ENCODE assay signal across 21 cellular contexts in genomic region chr20:20304942-20305341, GRCh38.
"Had no signal": no experiment of that assay in that cellular context is flagged by ENCODE, and none has a peak within 500 bp of the region (broad histone marks: within the 10 kb centered on the region; RNA-seq: fewer than 3 reads in every experiment).

No MANE protein-coding gene starts in this region.

- H3K27me3 Mint-ChIP-seq: stimulated activated naive CD8-positive, alpha-beta T cell treated with anti-CD3 and anti-CD28 coated beads, Interleukin-15, Interleukin-2, amounts not matched to agents 100 ng/mL and 50 ng/mL, for 24 hours had no signal

- DNase-seq: effector CD8-positive, alpha-beta T cell; endodermal cell; foreskin fibroblast; gastrocnemius medialis; left ventricle myocardium superior; lower lobe of right lung; nucleus accumbens; ovary; right lobe of liver; small intestine; stimulated activated CD4-positive, alpha-beta T cell treated with anti-CD3 and anti-CD28 coated beads, Interleukin-15, amount 100 ng/mL, for 24 hours; stimulated activated CD4-positive, alpha-beta T cell treated with anti-CD3 and anti-CD28 coated beads, Interleukin-2, amount 100 ng/mL, for 48 hours; stimulated activated naive B cell treated with anti-CD40 and anti-IgM and Interleukin-4, amounts not matched to agents 10 μg/mL and 1 μg/mL and 100 μg/mL, for 72 hours; transverse colon; upper lobe of right lung; uterus had no signal

- H3K27me3 ChIP-seq: gastrocnemius medialis, ovary, right lobe of liver, suprapubic skin, upper lobe of right lung, uterus had no signal

- H3K4me1 ChIP-seq: gastrocnemius medialis, lower lobe of right lung, right lobe of liver, suprapubic skin, transverse colon, upper lobe of right lung, uterus had no signal

- H3K9me3 ChIP-seq: gastrocnemius medialis, lower lobe of right lung, ovary, right lobe of liver, suprapubic skin, transverse colon, upper lobe of right lung, uterus had no signal

- ATAC-seq: esophagus mucosa; gastrocnemius medialis; left ventricle myocardium superior; lower lobe of right lung; natural killer cell treated with Interleukin-12 subunit alpha and Interleukin-12 subunit beta and Interleukin-15 and Interleukin-18, amount 100 ng/mL, for 72 hours; right lobe of liver; stimulated activated naive B cell treated with anti-CD40 and anti-IgM and Interleukin-4, amounts not matched to agents 10 μg/mL and 1 μg/mL and 100 μg/mL, for 72 hours; upper lobe of right lung had no signal

- H3K36me3 Mint-ChIP-seq: natural killer cell treated with Interleukin-12 subunit alpha and Interleukin-12 subunit beta and Interleukin-15 and Interleukin-18, amount 100 ng/mL, for 72 hours; stimulated activated naive B cell treated with anti-CD40 and anti-IgM and Interleukin-4, amounts not matched to agents 10 μg/mL and 1 μg/mL and 100 μg/mL, for 72 hours had no signal

- H3K9me3 Mint-ChIP-seq: endodermal cell; natural killer cell treated with Interleukin-12 subunit alpha and Interleukin-12 subunit beta and Interleukin-15 and Interleukin-18, amount 100 ng/mL, for 72 hours; stimulated activated naive B cell treated with anti-CD40 and anti-IgM and Interleukin-4, amounts not matched to agents 10 μg/mL and 1 μg/mL and 100 μg/mL, for 72 hours; stimulated activated naive CD8-positive, alpha-beta T cell treated with anti-CD3 and anti-CD28 coated beads, Interleukin-15, Interleukin-2, amounts not matched to agents 100 ng/mL and 50 ng/mL, for 24 hours had no signal

- H3K4me3 Mint-ChIP-seq: endodermal cell; natural killer cell treated with Interleukin-12 subunit alpha and Interleukin-12 subunit beta and Interleukin-15 and Interleukin-18, amount 100 ng/mL, for 72 hours; stimulated activated naive B cell treated with anti-CD40 and anti-IgM and Interleukin-4, amounts not matched to agents 10 μg/mL and 1 μg/mL and 100 μg/mL, for 72 hours; stimulated activated naive CD8-positive, alpha-beta T cell treated with anti-CD3 and anti-CD28 coated beads, Interleukin-15, Interleukin-2, amounts not matched to agents 100 ng/mL and 50 ng/mL, for 24 hours had no signal

- H3K36me3 ChIP-seq: gastrocnemius medialis, lower lobe of right lung, ovary, right lobe of liver, suprapubic skin, transverse colon, upper lobe of right lung, uterus had no signal

- H3K27ac ChIP-seq: epithelial cell of prostate, gastrocnemius medialis, lower lobe of right lung, ovary, right lobe of liver, suprapubic skin, transverse colon, upper lobe of right lung, uterus had no signal

- H3K4me3 ChIP-seq: gastrocnemius medialis, lower lobe of right lung, ovary, right lobe of liver, suprapubic skin, transverse colon, upper lobe of right lung, uterus had no signal

- H3K4me1 Mint-ChIP-seq: endodermal cell had no signal

- H3K27ac Mint-ChIP-seq: endodermal cell; natural killer cell treated with Interleukin-12 subunit alpha and Interleukin-12 subunit beta and Interleukin-15 and Interleukin-18, amount 100 ng/mL, for 72 hours; stimulated activated naive B cell treated with anti-CD40 and anti-IgM and Interleukin-4, amounts not matched to agents 10 μg/mL and 1 μg/mL and 100 μg/mL, for 72 hours; stimulated activated naive CD8-positive, alpha-beta T cell treated with anti-CD3 and anti-CD28 coated beads, Interleukin-15, Interleukin-2, amounts not matched to agents 100 ng/mL and 50 ng/mL, for 24 hours had no signal
